ENCODE assay signal across 1 cellular context in the genomic region with DNA sequence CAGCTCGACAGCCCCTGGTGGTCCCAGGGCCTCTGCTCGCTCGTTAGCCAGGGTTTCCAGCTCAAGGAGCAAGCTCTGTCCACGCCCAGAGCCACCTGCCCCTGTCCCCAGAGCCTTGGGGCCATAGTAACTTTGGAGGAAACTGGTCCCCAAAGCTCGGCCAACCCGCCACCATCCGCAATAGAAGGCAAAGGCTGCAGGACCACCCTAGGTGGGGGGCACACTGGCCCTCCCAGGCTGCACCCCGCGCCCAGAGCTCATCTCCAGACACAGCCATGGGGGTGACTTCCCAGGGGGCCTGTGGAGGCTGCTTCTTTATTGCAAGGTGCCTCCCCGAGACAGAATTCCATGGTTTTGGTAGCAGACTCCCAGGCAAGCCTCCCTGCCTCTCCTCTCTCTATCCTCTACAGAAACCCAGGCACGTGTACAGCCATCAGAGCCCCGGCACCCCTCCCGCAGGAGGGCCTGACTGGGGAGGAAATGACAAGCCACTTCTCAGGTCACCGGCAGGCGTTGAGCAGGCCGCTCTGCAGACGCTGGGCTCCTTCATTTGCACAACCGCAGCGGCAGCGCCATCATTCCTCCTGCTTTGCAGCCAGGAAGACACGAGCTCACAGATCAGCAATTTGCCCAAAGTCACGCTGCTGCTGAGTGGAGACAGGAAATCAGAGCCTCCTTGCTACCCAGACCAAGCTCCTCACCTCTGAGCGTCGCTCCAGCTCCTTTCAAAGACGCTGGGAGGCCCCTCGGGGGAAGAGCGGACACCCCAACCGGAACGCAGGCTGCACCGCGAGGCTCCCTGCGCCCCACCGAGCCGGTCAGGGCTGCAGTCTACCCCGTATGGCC.
TF ChIP-seq lines count a peak whose summit lies in the region.

No MANE protein-coding gene starts in this region.

TF ChIP-seq in HepG2, 621 proteins besides CTCF, POLR2A, EP300 and RAD21 (continued from another document):
- TF ChIP-seq, protein P1, sequence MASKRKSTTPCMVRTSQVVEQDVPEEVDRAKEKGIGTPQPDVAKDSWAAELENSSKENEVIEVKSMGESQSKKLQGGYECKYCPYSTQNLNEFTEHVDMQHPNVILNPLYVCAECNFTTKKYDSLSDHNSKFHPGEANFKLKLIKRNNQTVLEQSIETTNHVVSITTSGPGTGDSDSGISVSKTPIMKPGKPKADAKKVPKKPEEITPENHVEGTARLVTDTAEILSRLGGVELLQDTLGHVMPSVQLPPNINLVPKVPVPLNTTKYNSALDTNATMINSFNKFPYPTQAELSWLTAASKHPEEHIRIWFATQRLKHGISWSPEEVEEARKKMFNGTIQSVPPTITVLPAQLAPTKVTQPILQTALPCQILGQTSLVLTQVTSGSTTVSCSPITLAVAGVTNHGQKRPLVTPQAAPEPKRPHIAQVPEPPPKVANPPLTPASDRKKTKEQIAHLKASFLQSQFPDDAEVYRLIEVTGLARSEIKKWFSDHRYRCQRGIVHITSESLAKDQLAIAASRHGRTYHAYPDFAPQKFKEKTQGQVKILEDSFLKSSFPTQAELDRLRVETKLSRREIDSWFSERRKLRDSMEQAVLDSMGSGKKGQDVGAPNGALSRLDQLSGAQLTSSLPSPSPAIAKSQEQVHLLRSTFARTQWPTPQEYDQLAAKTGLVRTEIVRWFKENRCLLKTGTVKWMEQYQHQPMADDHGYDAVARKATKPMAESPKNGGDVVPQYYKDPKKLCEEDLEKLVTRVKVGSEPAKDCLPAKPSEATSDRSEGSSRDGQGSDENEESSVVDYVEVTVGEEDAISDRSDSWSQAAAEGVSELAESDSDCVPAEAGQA (IDR thresholded peaks at IDR 0.05; ENCODE audit: low read depth) = no peak
- TF ChIP-seq, protein P1 (CRISPR knock-in tag; IDR thresholded peaks at IDR 0.05; ENCODE audit: borderline replicate concordance) = no peak
